Comparison of ENCODE assay signal across 8 cellular contexts in the genomic region with DNA sequence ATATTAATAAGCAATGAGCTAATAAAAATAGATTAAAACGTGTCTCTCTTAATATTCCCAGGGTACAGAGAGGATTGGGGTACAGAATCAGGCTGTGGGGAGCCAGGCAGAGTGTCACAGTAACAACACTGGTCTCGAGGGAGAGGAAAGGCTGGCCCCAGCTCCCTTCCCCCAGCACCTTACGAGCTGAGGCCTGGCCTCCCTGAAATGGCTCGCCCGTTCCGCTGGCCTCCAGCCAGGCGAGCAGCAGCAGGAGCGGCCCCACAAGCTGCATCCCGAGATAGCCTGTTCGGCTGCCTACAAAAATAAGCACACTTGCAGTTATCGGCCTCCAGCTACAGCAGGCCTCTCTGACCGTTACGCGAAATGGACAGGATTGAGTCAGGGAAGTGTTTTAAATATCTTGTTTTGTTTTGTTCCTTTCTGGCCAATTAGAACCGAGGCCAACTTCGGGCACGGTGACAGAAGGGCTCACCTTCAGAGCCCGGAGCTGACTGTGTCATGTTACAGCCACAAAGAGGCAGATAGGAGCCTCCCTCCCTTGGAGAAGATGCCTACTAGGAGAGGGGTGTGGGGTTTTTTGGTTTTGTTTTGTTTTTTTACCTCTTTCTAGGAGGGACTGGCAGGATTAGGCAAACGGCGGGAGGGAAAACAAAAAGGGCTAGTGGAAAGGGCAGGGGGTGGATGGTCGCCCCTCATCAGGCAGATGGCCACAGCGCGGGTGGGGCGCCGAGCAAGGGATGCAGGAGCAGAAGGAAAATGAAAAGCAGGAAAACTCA. TPM values are rescaled to one million over a fixed set of nuclear protein-coding genes. Genes with fewer than 3 reads are reported as not detected.
DNase-seq lines count a peak whose midpoint lies in the region; ATAC-seq, FAIRE-seq and TF ChIP-seq lines count a peak whose summit lies in the region.

No MANE protein-coding gene starts in this region.

- peak; percentile 2 to 27 for TF ChIP-seq POLR2A in Peyer's patch (IDR thresholded peaks at IDR 0.05)
- TF ChIP-seq POLR2A in H1 (IDR thresholded peaks at IDR 0.05; ENCODE audit: control extremely low read depth in 1 of 2, low read depth in 2 of 2, low read length in 2 of 2) = peak; percentile 47 to 53; a peak in 2 of 3 replicates
- no peak for TF ChIP-seq POLR2A in testis (IDR thresholded peaks at IDR 0.05)

- H3K23ac ChIP-seq in H1 (ENCODE audit: insufficient read length) = no peak overlapping the region

- peak overlapping the region; percentile 53 to 67 for H3K4me2 ChIP-seq in H1 (ENCODE audit: insufficient read depth in 1 of 2, low read depth in 2 of 2, low read length in 2 of 2)

- H3K9me3 ChIP-seq in Peyer's patch = no peaks in the 10 kb centered on the region
- no peaks in the 10 kb centered on the region for H3K9me3 ChIP-seq in H1 (ENCODE audit: insufficient read depth in 2 of 2, low read depth in 1 of 2, low read length in 1 of 2)
- H3K9me3 ChIP-seq in testis = no peaks in the 10 kb centered on the region

- no peak overlapping the region for H2BK20ac ChIP-seq in H1 (ENCODE audit: low read length)

- peak overlapping the region in 2 of 4 experiments; percentile 36 to 55; a peak in 5 of 7 replicates for H3K9ac ChIP-seq in H1 (replicated peaks in 1 of 4; ENCODE audit: extremely low read depth in 1 of 4, low read depth in 3 of 4, low read length in 3 of 4)

- H2AK5ac ChIP-seq in H1 (ENCODE audit: low read depth, low read length) = peak overlapping the region; percentile 58

- peak overlapping the region; percentile 99 for H2BK5ac ChIP-seq in H1 (ENCODE audit: low read depth, low read length)

- H4K5ac ChIP-seq in H1 (ENCODE audit: insufficient read length, low read depth, low read length) = peak overlapping the region; percentile 77

- H3K27ac ChIP-seq in Peyer's patch = peak overlapping the region; percentile 87 to 99 (median 96)
- peak overlapping the region; percentile 98 for H3K27ac ChIP-seq in H1 (ENCODE audit: low read depth, low read length)
- peak overlapping the region; percentile 95 to 99 for H3K27ac ChIP-seq in testis

- intact Hi-C loops in testis (cut with DNase I; ENCODE audit: low total_unique reads) = no loop called here

- POLR2A ChIA-PET in H1 (lab: Charles Lee; ENCODE audit: partially characterized antibody) = interaction anchor here (0.9 to 42.1 kb wide), 9 partner anchors 4 to 660 kb away, joined by 3 to 1191 read pairs (median 16); a partner anchor contains a TSS

- FAIRE-seq in H1 (lab: Jason Lieb, UNC) = no peak

- DNase-seq in DMS153 treated with DMSO at 0.1 percent for 48 hours (lab: John Stamatoyannopoulos, UW; ENCODE audit: unreplicated experiment) (peak; percentile 89), KBM-7 (peak; percentile 98), Peyer's patch (peak; percentile 51 to 81 (median 78)), H1 (ENCODE audit: low read depth in 1 of 2, low spot score in 2 of 2) (peak in 1 of 2 experiments; percentile 66), medulla oblongata (ENCODE audit: extremely low spot score) (peak; percentile 73), testis (peak; percentile 88), activated gamma-delta T cell (lab: John Stamatoyannopoulos, UW) (no peak)

- H3K18ac ChIP-seq in H1 (ENCODE audit: extremely low read depth, low read length) = peak overlapping the region; percentile 14; the same call in 1 of the 2 replicates

- H2BK15ac ChIP-seq in H1 (ENCODE audit: low read length) = no peak overlapping the region

- no peak overlapping the region for H3K14ac ChIP-seq in H1 (ENCODE audit: insufficient read length)

- H3K27me3 ChIP-seq in Peyer's patch (no peaks in the 10 kb centered on the region), H1 (replicated peaks in 1 of 4; ENCODE audit: control insufficient read depth in 3 of 4, extremely low read depth in 1 of 4, insufficient read depth in 3 of 4, low read length in 3 of 4) (no peaks in the 10 kb centered on the region), testis (no peaks in the 10 kb centered on the region)

- TF ChIP-seq CTCF in Peyer's patch (IDR thresholded peaks at IDR 0.05) (no peak), H1 (IDR thresholded peaks at IDR 0.05; ENCODE audit: control extremely low read depth in 1 of 3, insufficient read depth in 1 of 3, low read depth in 1 of 3, low read length in 3 of 3) (no peak), testis (IDR thresholded peaks at IDR 0.05) (no peak)

- in situ Hi-C loops in KBM-7 (cut with MboI; ENCODE audit: low pct_unique_long_range_greater_than_20kb, low sequenced_read_pairs) = no loop called here

- TF ChIP-seq EP300 in H1 (IDR thresholded peaks at IDR 0.05; ENCODE audit: borderline replicate concordance in 1 of 2, low read depth in 2 of 2, low read length in 2 of 2) = 0 out of 3 replicates have a peak, but pooled peaks of 1 of the 2 experiments have one; percentile 6

- ATAC-seq in GM21619 (IDR thresholded peaks at IDR 0.05; ENCODE audit: unreplicated experiment) = no peak

- H3K4ac ChIP-seq in H1 (replicated peaks; ENCODE audit: insufficient read length, low read depth, low read length) = peak overlapping the region; percentile 94

- peaks cover 0 to 2% of the 10 kb centered on the region in 2 experiments for H4K20me1 ChIP-seq in H1 (replicated peaks in 1 of 2; ENCODE audit: control insufficient read depth in 1 of 2, insufficient read depth in 2 of 2, low read length in 2 of 2)

- peak overlapping the region; percentile 87 for H4K8ac ChIP-seq in H1 (ENCODE audit: extremely low read depth, insufficient read depth, low read length)

- WGBS in H1 (ENCODE audit: extremely low coverage in 1 of 2, insufficient coverage in 1 of 2, insufficient read length in 1 of 2, insufficient replicate concordance in 2 of 2, low coverage in 1 of 2, low lambda C conversion rate in 2 of 2, missing lambda C conversion rate in 1 of 2), 2 experiments = 32% methylated on average over 24 of the region's 25 CpGs; no CpG with 5 or more reads in 1 of the 2 experiments
- whole genome bisulfite sequencing in testis, 2 donors = 22 to 39% methylated on average over 21 to 25 of the region's 25 CpGs

- H2AFZ ChIP-seq in H1 (ENCODE audit: low read length) = no peak overlapping the region

- H4K91ac ChIP-seq in H1 (replicated peaks; ENCODE audit: insufficient read length, low read length) = peak overlapping the region; percentile 92

- H3K79me2 ChIP-seq in H1 (ENCODE audit: control insufficient read depth in 1 of 2, insufficient read depth in 2 of 2, low read length in 2 of 2) = peaks cover 41 to 97% of the 10 kb centered on the region in 2 experiments

- peak overlapping the region; percentile 17 for H3K56ac ChIP-seq in H1 (replicated peaks; ENCODE audit: insufficient read length, low read depth, low read length)

- CTCF ChIA-PET in H1 (lab: Charles Lee; ENCODE audit: partially characterized antibody) = interaction anchor here (0.6 to 8.4 kb wide), 7 partner anchors 9 to 88 kb away, joined by 3 to 86 read pairs (median 3); no protein-coding TSS in a partner anchor

- H3K36me3 ChIP-seq in Peyer's patch (no peaks in the 10 kb centered on the region), H1 (ENCODE audit: control insufficient read depth in 2 of 4, insufficient read depth in 4 of 4, low read length in 3 of 4) (peaks cover 0 to 25% (median under 1%) of the 10 kb centered on the region in 4 experiments; a peak in 4 of 8 replicates), testis (ENCODE audit: low read depth, missing control alignments) (no peaks in the 10 kb centered on the region)

- H3K79me1 ChIP-seq in H1 (ENCODE audit: low read depth, low read length) = peaks cover 7% of the 10 kb centered on the region; the same call in 1 of the 2 replicates

- TF ChIP-seq RAD21 in H1 (IDR thresholded peaks at IDR 0.05 in 1 of 2, conservative IDR thresholded peaks at IDR 0.05 in 1 of 2; ENCODE audit: low read depth in 2 of 2, low read length in 2 of 2) = peak in 1 of 2 experiments; percentile 7; a peak in 1 of 4 replicates

- peak overlapping the region; percentile 52 for H2BK120ac ChIP-seq in H1 (replicated peaks; ENCODE audit: low read depth, low read length)

- H2BK12ac ChIP-seq in H1 (ENCODE audit: low read depth, low read length) = peak overlapping the region; percentile 89

- H3K4me1 ChIP-seq in Peyer's patch (peaks cover 20 to 53% (median 43%) of the 10 kb centered on the region in 4 donors), H1 (replicated peaks in 1 of 4; ENCODE audit: control insufficient read depth in 3 of 4, insufficient read depth in 4 of 4, low read length in 3 of 4) (peaks cover 42 to 61% (median 54%) of the 10 kb centered on the region in 4 experiments), testis (peaks cover 66% of the 10 kb centered on the region)

- peak overlapping the region in 1 of 4 donors; percentile 3 for H3K4me3 ChIP-seq in Peyer's patch
- peak overlapping the region in 1 of 4 experiments; percentile 41; a peak in 3 of 8 replicates for H3K4me3 ChIP-seq in H1 (ENCODE audit: extremely low read depth in 1 of 4, insufficient read depth in 2 of 4, low read depth in 3 of 4, low read length in 4 of 4)
- H3K4me3 ChIP-seq in testis = no peak overlapping the region

- no peaks in the 10 kb centered on the region for H3K23me2 ChIP-seq in H1 (ENCODE audit: low read depth, low read length)

TF ChIP-seq in H1, 55 proteins besides CTCF, POLR2A, EP300 and RAD21 (continues in another document):
- TF ChIP-seq SP4 (IDR thresholded peaks at IDR 0.05; ENCODE audit: low read length) (peak; percentile 23; the same call in 1 of the 2 replicates), SRF (IDR thresholded peaks at IDR 0.05; ENCODE audit: low read depth, low read length) (no peak), ASH2L (IDR thresholded peaks at IDR 0.05; ENCODE audit: low read length) (peak; percentile 44), TAF1 (IDR thresholded peaks at IDR 0.05; ENCODE audit: low read depth, low read length) (peak; percentile 53; the same call in 1 of the 2 replicates), CREB1 (IDR thresholded peaks at IDR 0.05) (0 out of 2 replicates have a peak, but pooled peaks have one; percentile 4), HDAC2 (IDR thresholded peaks at IDR 0.05; ENCODE audit: borderline replicate concordance in 1 of 2, low read depth in 2 of 2, low read length in 2 of 2) (no peak), RXRA (IDR thresholded peaks at IDR 0.05; ENCODE audit: insufficient read depth, low read depth, low read length) (no peak), TBP (IDR thresholded peaks at IDR 0.05; ENCODE audit: low read depth, low read length) (peak; percentile 50; the same call in 1 of the 2 replicates)

RNA-seq across cellular contexts. Expression of a gene that starts 4.2 kb away (rescaled TPM):
- 100 to 1,000 TPM in 1 of 4 donors, 10 to 100 TPM in 3; 51.3 to 106 (median 94.0) TPM for total RNA-seq in Peyer's patch
- 163 TPM in 2 replicates for total RNA-seq in H1 (2021; fragmentation: NEBNext Ultra II Directional; extraction: Animal tissue kit (Norgen Biotek cat#: 25700))
- 50.5 and 58.5 TPM in 2 replicates for polyA plus RNA-seq in H1 (2011; rRNA removed)
- 66.1 TPM for polyA plus RNA-seq in H1 (2011; cell fraction: cytosol; rRNA removed)
- 123 TPM for polyA plus RNA-seq in H1 (2011; cell fraction: nucleus; rRNA removed)
- polyA plus RNA-seq in H1 (2012, experiment 1 of 2) = 71.7 to 113 TPM (median 77.5 TPM) in 4 replicates
- 9.8 TPM for polyA plus RNA-seq in H1 (2012, experiment 2 of 2)
- polyA plus RNA-seq in H1 (2013, experiment 1 of 2) = 70.7 TPM
- 69.6 TPM for polyA plus RNA-seq in H1 (2013, experiment 2 of 2)
- 67.9 and 102 TPM in 2 replicates for polyA minus RNA-seq in H1 (2011; rRNA and poly(A)+ RNA removed)
- 53.2 TPM for polyA minus RNA-seq in H1 (2011; cell fraction: cytosol; rRNA and poly(A)+ RNA removed)
- 91.2 TPM for polyA minus RNA-seq in H1 (2011; cell fraction: nucleus; rRNA and poly(A)+ RNA removed)
- 100 to 1,000 TPM in 1 of 2 donors, 10 to 100 TPM in 1; 87.2 to 102 TPM for total RNA-seq in testis
- 30.4 TPM for polyA plus RNA-seq in testis (ENCODE audit: insufficient read depth, low read depth, low replicate concordance)
